In genomic region chr3:51794202-51794601, GRCh38 we compare ENCODE assay signal across 1 cellular context.
A peak's percentile ranks its signal among the peaks of the same experiment; 100 is the strongest.
TF ChIP-seq lines count a peak whose summit lies in the region.

No MANE protein-coding gene starts in this region.

TF ChIP-seq in WTC11, 78 proteins besides CTCF, POLR2A, EP300 and RAD21:
- TF ChIP-seq ZNF512 (CRISPR knock-in tag; IDR thresholded peaks at IDR 0.05; ENCODE audit: borderline replicate concordance) (no peak), TEAD4 (CRISPR knock-in tag; IDR thresholded peaks at IDR 0.05) (0 out of 2 replicates have a peak, but pooled peaks have one; percentile 21)
